8 cellular contexts compared by ENCODE assay signal in the genomic region with DNA sequence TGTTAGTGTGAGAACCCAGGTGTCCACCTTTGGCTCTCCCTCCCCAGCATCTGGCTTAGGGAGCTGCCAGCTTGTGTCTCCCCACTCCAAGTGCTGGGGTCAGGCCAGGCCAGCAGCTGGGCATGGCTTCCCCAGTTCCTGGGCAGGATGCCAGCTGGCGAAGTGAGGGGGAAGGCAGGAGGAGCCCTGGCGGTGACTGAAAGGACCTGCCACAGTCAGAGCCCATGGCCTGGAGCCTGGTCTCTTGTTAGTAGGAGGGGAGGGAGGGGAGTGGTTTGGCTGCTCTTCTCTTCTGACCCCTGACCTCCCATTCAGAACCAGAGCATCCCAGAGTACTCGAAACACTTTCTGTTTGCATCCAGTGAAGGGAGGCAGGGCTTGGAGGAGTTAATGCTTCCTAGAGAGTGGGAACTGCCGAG. TPM values are rescaled to one million over a fixed set of nuclear protein-coding genes. Genes with fewer than 3 reads are reported as not detected.
DNase-seq lines count a peak whose midpoint lies in the region; ATAC-seq, FAIRE-seq and TF ChIP-seq lines count a peak whose summit lies in the region.

No MANE protein-coding gene starts in this region.

- SMC1A ChIA-PET in GM12878 (lab: Charles Lee; ENCODE audit: uncharacterized antibody, unreplicated experiment): no interaction called here

- H3K9me3 ChIP-seq in IMR-90 (ENCODE audit: control insufficient read depth, insufficient read depth, low read length): no peaks in the 10 kb centered on the region
- H3K9me3 ChIP-seq in GM12878 (replicated peaks; ENCODE audit: control insufficient read depth, insufficient read depth, low read length): no peaks in the 10 kb centered on the region
- H3K9me3 ChIP-seq in right atrium auricular region: no peaks in the 10 kb centered on the region

- intact Hi-C loops in IMR-90 (cut with micrococcal nuclease) (loop anchor here (2.0 kb wide), 1 partner anchor 26 kb away; no protein-coding TSS in a partner anchor), GM12878 (cut with micrococcal nuclease; ENCODE audit: unreplicated experiment) (no loop called here)

- peaks cover 7 to 64% of the 10 kb centered on the region in 2 experiments for H3K79me1 ChIP-seq in IMR-90 (ENCODE audit: low read depth in 1 of 2, low read length in 2 of 2)

- no peak for TF ChIP-seq EP300 in GM12878 (IDR thresholded peaks at IDR 0.05; ENCODE audit: borderline replicate concordance in 1 of 2, control insufficient read depth in 1 of 2, low read depth in 2 of 2, low read length in 2 of 2)

- ATAC-seq in IMR-90 (ENCODE audit: low read depth): peak; percentile 38
- ATAC-seq in GM12878: no peak
- ATAC-seq in HG03457 (IDR thresholded peaks at IDR 0.05; ENCODE audit: unreplicated experiment): no peak
- no peak for ATAC-seq in HG03139 (IDR thresholded peaks at IDR 0.05; ENCODE audit: unreplicated experiment)

- dilution Hi-C loops in IMR-90 (cut with HindIII; ENCODE audit: low sequenced_read_pairs, unreplicated experiment): no loop called here

- peak overlapping the region; percentile 32; the same call in 1 of the 2 replicates for H3K23ac ChIP-seq in IMR-90 (ENCODE audit: low read depth, low read length)

- in situ Hi-C loops in IMR-90 (cut with MboI; ENCODE audit: low sequenced_read_pairs) (no loop called here), GM12878 (cut with MboI) (no loop called here)

- H3K4me3 ChIP-seq in IMR-90 (ENCODE audit: insufficient read depth, low read depth, low read length): no peak overlapping the region
- H3K4me3 ChIP-seq in GM12878: 0 out of 2 replicates have a peak overlapping the region, but pooled peaks have one; percentile 88
- H3K4me3 ChIP-seq in right atrium auricular region: peak overlapping the region in 1 of 2 donors; percentile 87

- no peak for FAIRE-seq in GM12878 (lab: Jason Lieb, UNC)

- DNase-seq in C1 segment of cervical spinal cord (lab: John Stamatoyannopoulos, UW) (peak; percentile 57 to 98 (median 93)), IMR-90 (peak; percentile 86), RPMI7951 (ENCODE audit: low read depth) (peak; percentile 97), GM12878 (ENCODE audit: low read depth, low spot score) (no peak), right atrium auricular region (ENCODE audit: low spot score) (peak; percentile 96), putamen (ENCODE audit: low spot score) (peak; percentile 97)

- H2BK5ac ChIP-seq in IMR-90 (ENCODE audit: low read depth, low read length, poor library complexity, severe bottlenecking): peak overlapping the region; percentile 93

- H3K56ac ChIP-seq in IMR-90 (ENCODE audit: extremely low read depth, insufficient read depth, low read length): 0 out of 2 replicates have a peak overlapping the region, but pooled peaks have one; percentile 49

- RAD21 ChIA-PET in GM12878 (lab: Charles Lee; ENCODE audit: unreplicated experiment): no interaction called here

- H3K4me1 ChIP-seq in IMR-90 (ENCODE audit: control insufficient read depth, insufficient read depth, low read length) (peaks cover 19% of the 10 kb centered on the region), GM12878 (ENCODE audit: control insufficient read depth, insufficient read depth, low read length) (peaks cover 6% of the 10 kb centered on the region), right atrium auricular region (peaks cover 0 to 47% of the 10 kb centered on the region in 2 donors)

- H3K27ac ChIP-seq in IMR-90 (ENCODE audit: insufficient read depth, low read length) (peak overlapping the region; percentile 95), GM12878 (ENCODE audit: control insufficient read depth, insufficient read depth) (no peak overlapping the region), right atrium auricular region (peak overlapping the region; percentile 88 to 90)

- peaks cover 43% of the 10 kb centered on the region for H3K79me2 ChIP-seq in GM12878 (ENCODE audit: control insufficient read depth, insufficient read depth, low read length)

- H4K20me1 ChIP-seq in IMR-90 (ENCODE audit: insufficient read depth, low read length) (peaks cover 17% of the 10 kb centered on the region), GM12878 (ENCODE audit: control insufficient read depth, insufficient read depth) (no peaks in the 10 kb centered on the region)

- H3K9ac ChIP-seq in IMR-90 (ENCODE audit: low read depth, low read length): peak overlapping the region; percentile 79
- no peak overlapping the region; the same call in 1 of the 2 replicates for H3K9ac ChIP-seq in GM12878 (ENCODE audit: control insufficient read depth, insufficient read depth, low read length)

- peak; percentile 47 for TF ChIP-seq CTCF in IMR-90 (conservative IDR thresholded peaks at IDR 0.05; ENCODE audit: low read depth, low read length)
- TF ChIP-seq CTCF in GM12878 (IDR thresholded peaks at IDR 0.05 in 2 of 3, conservative IDR thresholded peaks at IDR 0.05 in 1 of 3; ENCODE audit: control insufficient read depth in 2 of 3, extremely low read depth in 1 of 3, insufficient read depth in 1 of 3, low read depth in 3 of 3, low read length in 3 of 3): no peak
- peak in 1 of 2 donors; percentile 54 for TF ChIP-seq CTCF in right atrium auricular region (IDR thresholded peaks at IDR 0.05)

- TF ChIP-seq RAD21 in IMR-90 (IDR thresholded peaks at IDR 0.05; ENCODE audit: low read length) (peak; percentile 22; the same call in 1 of the 2 replicates), GM12878 (IDR thresholded peaks at IDR 0.05; ENCODE audit: insufficient read depth, low read depth, low read length) (no peak)

- H3K4ac ChIP-seq in IMR-90 (ENCODE audit: low read depth, low read length): peak overlapping the region; percentile 90

- H3K9me1 ChIP-seq in IMR-90 (ENCODE audit: insufficient read depth, low read length): peaks cover 7% of the 10 kb centered on the region

- no peak overlapping the region for H3K18ac ChIP-seq in IMR-90 (ENCODE audit: low read depth, low read length)

- no peak for TF ChIP-seq POLR2A in IMR-90 (IDR thresholded peaks at IDR 0.05; ENCODE audit: low read depth, low read length)
- TF ChIP-seq POLR2A in GM12878 (IDR thresholded peaks at IDR 0.05; ENCODE audit: low read depth, low read length): no peak

- WGBS in IMR-90 (ENCODE audit: extremely low coverage in 2 of 2, insufficient read length in 1 of 2), 2 experiments: 6% methylated on average over 2 of the region's 4 CpGs; no CpG with 5 or more reads in 1 of the 2 experiments
- WGBS in GM12878 (ENCODE audit: insufficient coverage, insufficient replicate concordance, low lambda C conversion rate, missing lambda C conversion rate): 82% methylated on average over 4 of the region's 4 CpGs

- H2AK9ac ChIP-seq in IMR-90 (replicated peaks; ENCODE audit: low read depth, low read length, poor library complexity): peak overlapping the region; percentile 87

- POLR2A ChIA-PET in IMR-90 (lab: Charles Lee; ENCODE audit: unreplicated experiment) (interaction anchor here (0.5 kb wide), 1 partner anchor 27 kb away, joined by 9 read pairs; no protein-coding TSS in a partner anchor), GM12878 (lab: Charles Lee) (no interaction called here)

- H3K27me3 ChIP-seq in IMR-90 (ENCODE audit: control insufficient read depth, insufficient read depth, low read length): no peaks in the 10 kb centered on the region
- no peaks in the 10 kb centered on the region for H3K27me3 ChIP-seq in GM12878 (replicated peaks in 1 of 2; ENCODE audit: control insufficient read depth in 2 of 2, insufficient read depth in 2 of 2, low read length in 1 of 2)
- H3K27me3 ChIP-seq in right atrium auricular region: no peaks in the 10 kb centered on the region

- no peak overlapping the region; the same call in 1 of the 2 replicates for H2BK120ac ChIP-seq in IMR-90 (ENCODE audit: low read depth, low read length)

- H2BK15ac ChIP-seq in IMR-90 (ENCODE audit: low read depth, low read length): 0 out of 3 replicates have a peak overlapping the region, but pooled peaks have one; percentile 32

- H3K36me3 ChIP-seq in IMR-90 (ENCODE audit: control insufficient read depth, insufficient read depth, low read length) (peaks cover 23% of the 10 kb centered on the region), GM12878 (ENCODE audit: control insufficient read depth in 2 of 2, insufficient read depth in 2 of 2, low read length in 1 of 2) (peaks cover 14 to 15% of the 10 kb centered on the region in 2 experiments; a peak in 3 of 4 replicates), right atrium auricular region (peaks cover 16% of the 10 kb centered on the region)

- no peak overlapping the region for H2BK20ac ChIP-seq in IMR-90 (ENCODE audit: low read depth, low read length)

- peak overlapping the region; percentile 0 for H2AFZ ChIP-seq in IMR-90 (replicated peaks; ENCODE audit: low read length, poor library complexity)
- H2AFZ ChIP-seq in GM12878 (ENCODE audit: control insufficient read depth, low read depth, low read length): no peak overlapping the region

- BruUV-seq in IMR-90 (replicated peaks; lab: Mats Ljungman, UMichigan) (no TSS peak), GM12878 (replicated peaks; lab: Mats Ljungman, UMichigan) (no TSS peak)

- H3K4me2 ChIP-seq in IMR-90 (ENCODE audit: low read depth, low read length) (peak overlapping the region; percentile 29), GM12878 (ENCODE audit: control insufficient read depth, insufficient read depth) (no peak overlapping the region; the same call in 1 of the 2 replicates)

- peak overlapping the region; percentile 93 for H4K91ac ChIP-seq in IMR-90 (ENCODE audit: insufficient read depth, low read depth, low read length)

- H4K5ac ChIP-seq in IMR-90 (ENCODE audit: low read depth, low read length): no peak overlapping the region

- H4K8ac ChIP-seq in IMR-90 (ENCODE audit: low read depth in 2 of 2, low read length in 2 of 2): peak overlapping the region; percentile 69 to 89; a peak in 2 of 4 replicates

- H3K14ac ChIP-seq in IMR-90 (replicated peaks; ENCODE audit: low read depth, low read length): peak overlapping the region; percentile 89

- CTCF ChIA-PET in IMR-90 (lab: Yijun Ruan, JAX): interaction anchor here (0.6 to 0.9 kb wide), 2 partner anchors 12 to 92 kb away, joined by 3 read pairs; no protein-coding TSS in a partner anchor
- CTCF ChIA-PET in GM12878 (lab: Yijun Ruan, JAX): interaction anchor here (1.5 kb wide), 2 partner anchors 18 to 26 kb away, joined by 3 read pairs; no protein-coding TSS in a partner anchor

- H2AK5ac ChIP-seq in IMR-90 (ENCODE audit: low read depth, low read length): peak overlapping the region; percentile 42

RNA-seq across cellular contexts. Expression of a gene that starts 0.6 kb away (rescaled TPM):
- total RNA-seq in IMR-90 (2012; rRNA removed) (67.2 and 78.1 TPM in 2 replicates), GM12878 (2014; rRNA removed) (53.9 and 58.8 TPM in 2 replicates), GM12878 (2014; rRNA removed; fragmentation: Illumina TruSeq; extraction: Trizol) (36.8 and 37.4 TPM in 2 replicates), GM12878 (2021) (77.5 and 86.8 TPM in 2 replicates), right atrium auricular region (10 to 100 TPM; 17.6 to 44.7 TPM)
- polyA plus RNA-seq in IMR-90 (2012; rRNA removed) (55.1 and 65.4 TPM in 2 replicates), GM12878 (2011; rRNA removed) (32.2 and 40.8 TPM in 2 replicates), GM12878 (2014; fragmentation: Illumina TruSeq; extraction: Trizol) (53.9 and 56.1 TPM in 2 replicates), GM12878 (2014; fragmentation: Nextera tagmentation; extraction: Ambion mirVana) (1 to 10 TPM; 1.4 to 3.3 TPM), GM12878 (2014; rRNA removed) (55.1 and 69.0 TPM in 2 replicates), GM12878 (2016; fragmentation: Nextera tagmentation; extraction: Ambion mirVana) (10 to 100 TPM; 13.2 to 14.4 TPM)
- polyA plus RNA-seq in IMR-90 (2012; cell fraction: cytosol; rRNA removed): 53.4 and 59.5 TPM in 2 replicates
- 202 and 231 TPM in 2 replicates for polyA plus RNA-seq in IMR-90 (2012; cell fraction: nucleus; rRNA removed; ENCODE audit: low replicate concordance)
- total RNA-seq in RPMI7951 (2014; rRNA removed; shearing (Covaris generic)): 20.3 and 30.8 TPM in 2 replicates
- total RNA-seq in GM12878 (2013; cell fraction: nucleolus; rRNA removed): 85.9 and 102 TPM in 2 replicates
- 32.2 TPM for polyA plus RNA-seq in GM12878 (2011; ENCODE audit: low read depth)
- 54.9 and 68.6 TPM in 2 replicates for polyA plus RNA-seq in GM12878 (2011; cell fraction: cytosol; rRNA removed)
- 210 and 271 TPM in 2 replicates for polyA plus RNA-seq in GM12878 (2011; cell fraction: nucleus; rRNA removed)
- polyA plus RNA-seq in GM12878 (2012): 61.0 and 78.0 TPM in 2 replicates
- 62.9 and 77.4 TPM in 2 replicates for polyA minus RNA-seq in GM12878 (2011; rRNA and poly(A)+ RNA removed)
- polyA minus RNA-seq in GM12878 (2011; cell fraction: cytosol; rRNA and poly(A)+ RNA removed): 29.1 and 43.7 TPM in 2 replicates
- polyA minus RNA-seq in GM12878 (2011; cell fraction: nucleus; rRNA and poly(A)+ RNA removed): 36.8 and 69.3 TPM in 2 replicates

RNA-seq across cellular contexts. Expression of a gene that starts 26.9 kb away (rescaled TPM):
- total RNA-seq in IMR-90 (2012; rRNA removed): 1.3 and 1.4 TPM in 2 replicates
- polyA plus RNA-seq in IMR-90 (2012; rRNA removed): 2.7 and 3.1 TPM in 2 replicates
- 0.78 and 1.3 TPM in 2 replicates for polyA plus RNA-seq in IMR-90 (2012; cell fraction: cytosol; rRNA removed)
- polyA plus RNA-seq in IMR-90 (2012; cell fraction: nucleus; rRNA removed; ENCODE audit: low replicate concordance): 3.8 and 4.5 TPM in 2 replicates
- 2.3 and 7.8 TPM in 2 replicates for total RNA-seq in RPMI7951 (2014; rRNA removed; shearing (Covaris generic))
- 5.9 and 6.1 TPM in 2 replicates for total RNA-seq in GM12878 (2013; cell fraction: nucleolus; rRNA removed)
- 1.0 and 1.3 TPM in 2 replicates for total RNA-seq in GM12878 (2014; rRNA removed)
- 1.0 and 1.3 TPM in 2 replicates for total RNA-seq in GM12878 (2014; rRNA removed; fragmentation: Illumina TruSeq; extraction: Trizol)
- 0.90 and 1.6 TPM in 2 replicates for total RNA-seq in GM12878 (2021)
- 0.88 TPM for polyA plus RNA-seq in GM12878 (2011; ENCODE audit: low read depth)
- 2.8 and 3.5 TPM in 2 replicates for polyA plus RNA-seq in GM12878 (2011; rRNA removed)
- polyA plus RNA-seq in GM12878 (2011; cell fraction: cytosol; rRNA removed): 6.5 and 7.8 TPM in 2 replicates
- 2.0 and 2.1 TPM in 2 replicates for polyA plus RNA-seq in GM12878 (2011; cell fraction: nucleus; rRNA removed)
- polyA plus RNA-seq in GM12878 (2012): 1.8 and 1.9 TPM in 2 replicates
- 1.1 and 1.5 TPM in 2 replicates for polyA plus RNA-seq in GM12878 (2014; fragmentation: Illumina TruSeq; extraction: Trizol)
- polyA plus RNA-seq in GM12878 (2014; fragmentation: Nextera tagmentation; extraction: Ambion mirVana): under 1 TPM; 0.49 to 0.87 TPM
- 1.7 and 5.0 TPM in 2 replicates for polyA plus RNA-seq in GM12878 (2014; rRNA removed)
- 1 to 10 TPM; 1.2 to 2.4 TPM for polyA plus RNA-seq in GM12878 (2016; fragmentation: Nextera tagmentation; extraction: Ambion mirVana)
- 1.0 and 1.5 TPM in 2 replicates for polyA minus RNA-seq in GM12878 (2011; rRNA and poly(A)+ RNA removed)
- polyA minus RNA-seq in GM12878 (2011; cell fraction: cytosol; rRNA and poly(A)+ RNA removed): 0.67 and 0.94 TPM in 2 replicates
- 0.36 and 0.96 TPM in 2 replicates for polyA minus RNA-seq in GM12878 (2011; cell fraction: nucleus; rRNA and poly(A)+ RNA removed)
- 1 to 10 TPM; 1.6 to 5.8 TPM for total RNA-seq in right atrium auricular region

RNA-seq across cellular contexts. Expression of a gene that starts 31.4 kb away (rescaled TPM):
- total RNA-seq in IMR-90 (2012; rRNA removed): 10.8 and 11.1 TPM in 2 replicates
- 7.0 and 8.8 TPM in 2 replicates for polyA plus RNA-seq in IMR-90 (2012; rRNA removed)
- polyA plus RNA-seq in IMR-90 (2012; cell fraction: cytosol; rRNA removed): 3.4 and 4.3 TPM in 2 replicates
- 9.7 and 19.2 TPM in 2 replicates for polyA plus RNA-seq in IMR-90 (2012; cell fraction: nucleus; rRNA removed; ENCODE audit: low replicate concordance)
- 5.7 and 6.1 TPM in 2 replicates for total RNA-seq in RPMI7951 (2014; rRNA removed; shearing (Covaris generic))
- 6.3 and 10.0 TPM in 2 replicates for total RNA-seq in GM12878 (2013; cell fraction: nucleolus; rRNA removed)
- 6.8 and 8.4 TPM in 2 replicates for total RNA-seq in GM12878 (2014; rRNA removed)
- total RNA-seq in GM12878 (2014; rRNA removed; fragmentation: Illumina TruSeq; extraction: Trizol): 5.8 and 6.6 TPM in 2 replicates
- 7.7 and 7.9 TPM in 2 replicates for total RNA-seq in GM12878 (2021)
- 2.1 TPM for polyA plus RNA-seq in GM12878 (2011; ENCODE audit: low read depth)
- 6.1 and 7.3 TPM in 2 replicates for polyA plus RNA-seq in GM12878 (2011; rRNA removed)
- polyA plus RNA-seq in GM12878 (2011; cell fraction: cytosol; rRNA removed): 5.0 and 6.7 TPM in 2 replicates
- polyA plus RNA-seq in GM12878 (2011; cell fraction: nucleus; rRNA removed): 3.3 and 4.2 TPM in 2 replicates
- polyA plus RNA-seq in GM12878 (2012): 4.1 and 5.5 TPM in 2 replicates
- 8.7 and 10.7 TPM in 2 replicates for polyA plus RNA-seq in GM12878 (2014; fragmentation: Illumina TruSeq; extraction: Trizol)
- polyA plus RNA-seq in GM12878 (2014; fragmentation: Nextera tagmentation; extraction: Ambion mirVana): 1 to 10 TPM; 1.6 TPM
- 6.9 and 8.1 TPM in 2 replicates for polyA plus RNA-seq in GM12878 (2014; rRNA removed)
- 1 to 10 TPM; 4.3 to 5.0 TPM for polyA plus RNA-seq in GM12878 (2016; fragmentation: Nextera tagmentation; extraction: Ambion mirVana)
- polyA minus RNA-seq in GM12878 (2011; rRNA and poly(A)+ RNA removed): 3.7 and 6.3 TPM in 2 replicates
- 1.6 and 2.4 TPM in 2 replicates for polyA minus RNA-seq in GM12878 (2011; cell fraction: cytosol; rRNA and poly(A)+ RNA removed)
- polyA minus RNA-seq in GM12878 (2011; cell fraction: nucleus; rRNA and poly(A)+ RNA removed): 3.1 and 11.2 TPM in 2 replicates
- 1 to 10 TPM; 5.1 to 6.8 TPM for total RNA-seq in right atrium auricular region

RNA-seq across cellular contexts. Expression of a gene that starts 31.8 kb away (rescaled TPM):
- total RNA-seq in IMR-90 (2012; rRNA removed) (40.7 and 62.2 TPM in 2 replicates), GM12878 (2014; rRNA removed) (197 and 248 TPM in 2 replicates), GM12878 (2014; rRNA removed; fragmentation: Illumina TruSeq; extraction: Trizol) (98.5 and 108 TPM in 2 replicates), GM12878 (2021) (112 and 116 TPM in 2 replicates), right atrium auricular region (10 to 100 TPM; 77.1 to 85.0 TPM)
- polyA plus RNA-seq in IMR-90 (2012; rRNA removed) (76.8 and 122 TPM in 2 replicates), GM12878 (2011; rRNA removed) (28.4 and 82.1 TPM in 2 replicates), GM12878 (2014; fragmentation: Illumina TruSeq; extraction: Trizol) (2.7 and 31.5 TPM in 2 replicates), GM12878 (2014; fragmentation: Nextera tagmentation; extraction: Ambion mirVana) (100 to 1,000 TPM; 206 to 231 TPM), GM12878 (2014; rRNA removed) (223 and 292 TPM in 2 replicates), GM12878 (2016; fragmentation: Nextera tagmentation; extraction: Ambion mirVana) (100 to 1,000 TPM; 323 to 337 TPM)
- 125 and 183 TPM in 2 replicates for polyA plus RNA-seq in IMR-90 (2012; cell fraction: cytosol; rRNA removed)
- 34.7 and 54.0 TPM in 2 replicates for polyA plus RNA-seq in IMR-90 (2012; cell fraction: nucleus; rRNA removed; ENCODE audit: low replicate concordance)
- total RNA-seq in RPMI7951 (2014; rRNA removed; shearing (Covaris generic)): 94.4 and 110 TPM in 2 replicates
- 5.1 and 8.1 TPM in 2 replicates for total RNA-seq in GM12878 (2013; cell fraction: nucleolus; rRNA removed)
- polyA plus RNA-seq in GM12878 (2011; ENCODE audit: low read depth): 18.5 TPM
- 113 and 206 TPM in 2 replicates for polyA plus RNA-seq in GM12878 (2011; cell fraction: cytosol; rRNA removed)
- 131 and 137 TPM in 2 replicates for polyA plus RNA-seq in GM12878 (2011; cell fraction: nucleus; rRNA removed)
- polyA plus RNA-seq in GM12878 (2012): 83.2 and 107 TPM in 2 replicates
- polyA minus RNA-seq in GM12878 (2011; rRNA and poly(A)+ RNA removed): 15.4 and 31.2 TPM in 2 replicates
- 64.1 and 73.8 TPM in 2 replicates for polyA minus RNA-seq in GM12878 (2011; cell fraction: cytosol; rRNA and poly(A)+ RNA removed)
- polyA minus RNA-seq in GM12878 (2011; cell fraction: nucleus; rRNA and poly(A)+ RNA removed): 21.2 and 34.0 TPM in 2 replicates

RNA-seq across cellular contexts. Expression of a gene that starts 34.3 kb away (rescaled TPM):
- not detected in 2 replicates for total RNA-seq in IMR-90 (2012; rRNA removed)
- 1.9 and 2.1 TPM in 2 replicates for polyA plus RNA-seq in IMR-90 (2012; rRNA removed)
- polyA plus RNA-seq in IMR-90 (2012; cell fraction: cytosol; rRNA removed): 0.63 and 0.79 TPM in 2 replicates
- 16.9 and 24.1 TPM in 2 replicates for polyA plus RNA-seq in IMR-90 (2012; cell fraction: nucleus; rRNA removed; ENCODE audit: low replicate concordance)
- not detected in 2 replicates for total RNA-seq in RPMI7951 (2014; rRNA removed; shearing (Covaris generic))
- total RNA-seq in GM12878 (2013; cell fraction: nucleolus; rRNA removed): 3.8 and 4.1 TPM in 2 replicates
- total RNA-seq in GM12878 (2014; rRNA removed): 0.16 and 0.62 TPM in 2 replicates
- total RNA-seq in GM12878 (2014; rRNA removed; fragmentation: Illumina TruSeq; extraction: Trizol): 0.28 TPM in 1 of 2 replicates, not detected in the other
- 0.69 and 1.1 TPM in 2 replicates for total RNA-seq in GM12878 (2021)
- polyA plus RNA-seq in GM12878 (2011; ENCODE audit: low read depth): not detected
- polyA plus RNA-seq in GM12878 (2011; rRNA removed): 0.20 TPM in 1 of 2 replicates, not detected in the other
- polyA plus RNA-seq in GM12878 (2011; cell fraction: cytosol; rRNA removed): 0.17 and 0.27 TPM in 2 replicates
- polyA plus RNA-seq in GM12878 (2011; cell fraction: nucleus; rRNA removed): 3.4 and 5.0 TPM in 2 replicates
- 1.2 TPM in 2 replicates for polyA plus RNA-seq in GM12878 (2012)
- 0.21 TPM in 1 of 2 replicates, not detected in the other for polyA plus RNA-seq in GM12878 (2014; fragmentation: Illumina TruSeq; extraction: Trizol)
- not detected for polyA plus RNA-seq in GM12878 (2014; fragmentation: Nextera tagmentation; extraction: Ambion mirVana)
- polyA plus RNA-seq in GM12878 (2014; rRNA removed): 0.22 and 2.2 TPM in 2 replicates
- under 1 TPM in 1 of 2 experiments, not detected in 1; 0.24 TPM for polyA plus RNA-seq in GM12878 (2016; fragmentation: Nextera tagmentation; extraction: Ambion mirVana)
- not detected in 2 replicates for polyA minus RNA-seq in GM12878 (2011; rRNA and poly(A)+ RNA removed)
- polyA minus RNA-seq in GM12878 (2011; cell fraction: cytosol; rRNA and poly(A)+ RNA removed): not detected in 2 replicates
- 0.97 and 1.9 TPM in 2 replicates for polyA minus RNA-seq in GM12878 (2011; cell fraction: nucleus; rRNA and poly(A)+ RNA removed)
- total RNA-seq in right atrium auricular region: 10 to 100 TPM; 42.5 to 53.2 TPM
